ENCODE assay signal across 1 cellular context in the genomic region with DNA sequence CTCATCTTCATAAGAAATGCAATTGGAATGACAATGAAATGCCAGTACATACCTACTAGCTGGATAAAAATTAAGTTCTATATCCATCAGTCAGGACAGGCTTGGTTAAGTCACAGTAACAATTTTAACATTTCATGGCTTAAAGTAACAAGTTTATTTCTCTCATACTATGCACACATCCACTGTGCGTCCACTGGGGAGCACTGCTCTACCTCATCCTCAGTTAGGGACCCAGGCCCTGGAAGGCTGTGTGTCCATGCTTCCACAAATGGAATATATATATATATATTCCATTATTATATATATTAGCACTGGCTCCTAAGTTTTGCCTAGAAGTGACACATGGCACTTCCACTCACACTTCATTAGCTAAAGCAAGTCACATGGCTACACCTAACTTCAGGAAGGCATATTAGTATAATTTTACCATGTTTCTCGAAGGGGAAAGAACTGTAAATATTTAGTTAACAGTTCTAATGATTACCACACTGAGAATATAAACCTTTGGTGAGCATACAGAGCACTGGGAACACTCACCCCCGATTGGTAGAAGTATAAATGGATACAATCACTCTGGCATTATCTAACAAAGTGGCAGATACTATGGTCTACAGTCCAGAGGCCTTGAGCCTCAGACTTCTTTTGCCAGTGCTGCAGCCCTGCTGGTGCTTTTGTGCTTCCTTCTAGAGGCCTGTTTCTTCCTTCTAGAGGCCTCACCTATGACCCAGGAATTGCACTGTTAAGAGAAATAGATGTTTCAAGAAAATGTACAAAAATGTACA.
A peak's percentile ranks its signal among the peaks of the same experiment; 100 is the strongest.
TF ChIP-seq lines count a peak whose summit lies in the region.

No MANE protein-coding gene starts in this region.

TF ChIP-seq in HepG2, 621 proteins besides CTCF, POLR2A, EP300 and RAD21:
- TF ChIP-seq, protein P1, sequence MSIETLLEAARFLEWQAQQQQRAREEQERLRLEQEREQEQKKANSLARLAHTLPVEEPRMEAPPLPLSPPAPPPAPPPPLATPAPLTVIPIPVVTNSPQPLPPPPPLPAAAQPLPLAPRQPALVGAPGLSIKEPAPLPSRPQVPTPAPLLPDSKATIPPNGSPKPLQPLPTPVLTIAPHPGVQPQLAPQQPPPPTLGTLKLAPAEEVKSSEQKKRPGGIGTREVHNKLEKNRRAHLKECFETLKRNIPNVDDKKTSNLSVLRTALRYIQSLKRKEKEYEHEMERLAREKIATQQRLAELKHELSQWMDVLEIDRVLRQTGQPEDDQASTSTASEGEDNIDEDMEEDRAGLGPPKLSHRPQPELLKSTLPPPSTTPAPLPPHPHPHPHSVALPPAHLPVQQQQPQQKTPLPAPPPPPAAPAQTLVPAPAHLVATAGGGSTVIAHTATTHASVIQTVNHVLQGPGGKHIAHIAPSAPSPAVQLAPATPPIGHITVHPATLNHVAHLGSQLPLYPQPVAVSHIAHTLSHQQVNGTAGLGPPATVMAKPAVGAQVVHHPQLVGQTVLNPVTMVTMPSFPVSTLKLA (IDR thresholded peaks at IDR 0.05), result peak; percentile 64
- TF ChIP-seq ZNF263 (CRISPR knock-in tag; IDR thresholded peaks at IDR 0.05) (0 out of 2 replicates have a peak, but pooled peaks have one; percentile 52), SOX5 (CRISPR knock-in tag; IDR thresholded peaks at IDR 0.05; ENCODE audit: borderline replicate concordance) (no peak), NFYB (CRISPR knock-in tag; IDR thresholded peaks at IDR 0.05) (no peak), HNF4A (CRISPR knock-in tag; IDR thresholded peaks at IDR 0.05) (0 out of 2 replicates have a peak, but pooled peaks have one; percentile 4), ZMYM3 (CRISPR knock-in tag; IDR thresholded peaks at IDR 0.05) (no peak)
- TF ChIP-seq, protein P2, sequence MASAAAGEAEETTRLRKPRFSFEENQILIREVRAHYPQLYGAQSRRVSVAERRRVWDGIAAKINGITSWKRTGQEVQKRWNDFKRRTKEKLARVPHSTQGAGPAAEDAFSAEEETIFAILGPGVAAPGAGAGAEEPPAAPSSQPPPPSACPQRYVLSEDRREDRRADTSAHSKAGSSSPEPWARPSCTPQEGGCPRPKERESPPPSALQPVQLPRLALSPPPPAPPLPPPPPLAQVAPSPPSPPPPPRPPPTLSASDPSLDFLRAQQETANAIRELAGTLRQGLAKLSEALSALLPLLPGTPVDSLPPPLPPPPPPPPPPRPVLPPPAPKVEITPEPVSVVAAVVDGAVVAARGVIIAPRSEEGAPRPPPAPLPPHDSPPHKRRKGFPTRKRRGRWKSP (CRISPR knock-in tag; IDR thresholded peaks at IDR 0.05), result no peak
- TF ChIP-seq, protein P3, sequence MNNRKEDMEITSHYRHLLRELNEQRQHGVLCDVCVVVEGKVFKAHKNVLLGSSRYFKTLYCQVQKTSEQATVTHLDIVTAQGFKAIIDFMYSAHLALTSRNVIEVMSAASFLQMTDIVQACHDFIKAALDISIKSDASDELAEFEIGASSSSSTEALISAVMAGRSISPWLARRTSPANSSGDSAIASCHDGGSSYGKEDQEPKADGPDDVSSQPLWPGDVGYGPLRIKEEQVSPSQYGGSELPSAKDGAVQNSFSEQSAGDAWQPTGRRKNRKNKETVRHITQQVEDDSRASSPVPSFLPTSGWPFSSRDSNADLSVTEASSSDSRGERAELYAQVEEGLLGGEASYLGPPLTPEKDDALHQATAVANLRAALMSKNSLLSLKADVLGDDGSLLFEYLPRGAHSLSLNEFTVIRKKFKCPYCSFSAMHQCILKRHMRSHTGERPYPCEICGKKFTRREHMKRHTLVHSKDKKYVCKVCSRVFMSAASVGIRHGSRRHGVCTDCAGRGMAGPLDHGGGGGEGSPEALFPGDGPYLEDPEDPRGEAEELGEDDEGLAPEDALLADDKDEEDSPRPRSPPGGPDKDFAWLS (CRISPR knock-in tag; IDR thresholded peaks at IDR 0.05; ENCODE audit: borderline replicate concordance), result no peak
TF ChIP-seq in HepG2: peak in this region for 3.
